ENCODE assay signal across 1 cellular context in the genomic region with DNA sequence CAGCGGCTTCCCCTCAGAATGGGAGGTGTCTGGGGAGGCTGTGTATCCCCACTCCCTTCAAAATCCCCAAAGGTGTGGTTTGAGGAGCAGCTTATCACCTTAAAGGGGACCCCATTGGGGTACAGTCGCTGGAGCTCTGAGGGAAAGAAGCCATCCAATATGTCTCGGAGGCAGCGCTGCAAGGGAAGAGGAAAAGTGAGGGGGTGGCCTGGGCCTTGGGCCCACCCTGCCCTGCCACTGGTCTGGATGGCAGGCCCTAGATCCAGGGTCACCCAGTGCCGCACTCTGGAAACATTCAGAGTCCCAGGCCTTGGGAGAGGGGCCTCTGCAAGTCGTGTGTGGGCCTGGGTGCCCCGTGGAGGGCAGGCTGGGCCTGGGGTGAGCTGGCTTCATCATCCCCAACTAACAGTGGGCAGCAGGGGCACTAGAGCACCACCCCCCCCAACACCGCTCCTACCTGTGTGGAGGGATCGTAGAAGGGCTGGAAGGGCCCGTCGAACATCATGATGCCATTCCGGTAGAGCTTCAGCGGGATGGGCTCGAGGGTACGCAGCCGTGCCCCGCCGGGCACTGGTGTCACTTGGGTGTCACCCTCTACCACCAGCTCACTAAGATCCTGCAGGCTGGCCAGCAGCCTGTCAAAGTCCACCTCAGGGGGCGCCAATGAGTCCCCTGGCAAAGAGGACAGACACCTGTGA.
A peak's percentile ranks its signal among the peaks of the same experiment; 100 is the strongest.
TF ChIP-seq lines count a peak whose summit lies in the region.

No MANE protein-coding gene starts in this region.

TF ChIP-seq in GM12878, 131 proteins besides CTCF, POLR2A, EP300 and RAD21:
- TF ChIP-seq RFX5 (IDR thresholded peaks at IDR 0.05; ENCODE audit: low read depth, low read length) (no peak), ZNF384 (IDR thresholded peaks at IDR 0.05; ENCODE audit: borderline replicate concordance, low read depth, low read length) (no peak)
- TF ChIP-seq, protein P1, sequence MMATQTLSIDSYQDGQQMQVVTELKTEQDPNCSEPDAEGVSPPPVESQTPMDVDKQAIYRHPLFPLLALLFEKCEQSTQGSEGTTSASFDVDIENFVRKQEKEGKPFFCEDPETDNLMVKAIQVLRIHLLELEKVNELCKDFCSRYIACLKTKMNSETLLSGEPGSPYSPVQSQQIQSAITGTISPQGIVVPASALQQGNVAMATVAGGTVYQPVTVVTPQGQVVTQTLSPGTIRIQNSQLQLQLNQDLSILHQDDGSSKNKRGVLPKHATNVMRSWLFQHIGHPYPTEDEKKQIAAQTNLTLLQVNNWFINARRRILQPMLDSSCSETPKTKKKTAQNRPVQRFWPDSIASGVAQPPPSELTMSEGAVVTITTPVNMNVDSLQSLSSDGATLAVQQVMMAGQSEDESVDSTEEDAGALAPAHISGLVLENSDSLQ (IDR thresholded peaks at IDR 0.05): 0 out of 2 replicates have a peak, but pooled peaks have one; percentile 14
